ENCODE assay signal across 19 cellular contexts in the genomic region with DNA sequence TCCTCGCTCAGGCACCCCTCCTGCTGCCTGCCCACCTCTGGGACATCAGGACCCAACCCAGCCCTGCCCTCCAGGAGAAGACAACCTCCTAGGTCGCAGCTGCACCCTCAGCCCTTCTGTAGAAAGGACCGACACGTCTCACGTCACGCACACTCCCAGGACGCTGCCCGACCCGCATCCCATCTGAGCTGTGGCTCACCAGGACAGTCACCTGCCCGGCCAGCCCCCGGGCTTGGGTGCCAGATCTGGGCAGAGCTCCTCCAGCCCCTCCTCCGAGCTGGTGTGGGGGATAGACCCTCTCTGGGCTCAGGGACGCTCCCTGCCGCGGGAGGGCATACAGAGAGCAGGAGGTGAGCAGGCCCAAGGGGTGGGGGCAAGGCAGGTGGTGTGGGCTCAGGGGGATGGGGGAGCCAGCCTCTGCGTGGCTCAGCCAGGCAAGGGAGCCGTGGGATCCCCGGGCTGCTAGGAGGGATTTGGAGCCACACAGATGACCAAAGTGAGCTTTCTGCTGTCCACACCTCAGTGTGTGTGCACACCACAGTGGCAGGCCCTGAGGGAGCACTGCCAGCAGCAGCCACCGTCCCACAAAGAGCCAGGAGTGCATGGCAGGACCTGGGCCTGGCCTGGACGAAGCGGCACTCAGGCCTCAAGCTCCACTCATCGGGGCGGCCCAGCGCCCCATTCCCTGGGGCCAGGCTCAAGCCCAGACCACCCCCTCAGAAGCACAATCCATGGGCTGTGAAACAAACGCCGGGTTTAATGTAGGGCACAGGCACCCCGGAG. TPM values are rescaled to one million over a fixed set of nuclear protein-coding genes. Genes with fewer than 3 reads are reported as not detected.
DNase-seq lines count a peak whose midpoint lies in the region; ATAC-seq and TF ChIP-seq lines count a peak whose summit lies in the region.
"Had no signal": no experiment of that assay in that cellular context is flagged by ENCODE, and none has a peak within 500 bp of the region (broad histone marks: within the 10 kb centered on the region; RNA-seq: fewer than 3 reads in every experiment).

No MANE protein-coding gene starts in this region.

- H3K9me3 ChIP-seq in mesenchymal stem cell (ENCODE audit: control insufficient read depth, low read length) (no peaks in the 10 kb centered on the region), upper lobe of left lung (no peaks in the 10 kb centered on the region), neural progenitor cell (ENCODE audit: low read depth) (no peaks in the 10 kb centered on the region)
- H3K9me3 ChIP-seq: SJSA1, thoracic aorta had no signal

- peaks cover 20% of the 10 kb centered on the region for H3K4me1 Mint-ChIP-seq in activated naive CD8-positive, alpha-beta T cell (ENCODE audit: low read depth)
- peaks cover 15% of the 10 kb centered on the region for H3K4me1 Mint-ChIP-seq in activated naive CD8-positive, alpha-beta T cell treated with anti-CD3 and anti-CD28 coated beads, Interleukin-2, amount 50 U/mL, for 24 hours
- H3K4me1 Mint-ChIP-seq in activated T-helper 17 cell treated with anti-CD3 and anti-CD28 coated beads, Interleukin-2, amount 50 U/mL, for 72 hours: no peaks in the 10 kb centered on the region
- H3K4me1 Mint-ChIP-seq in neural progenitor cell: peaks cover 3% of the 10 kb centered on the region

- no peak overlapping the region for H3K4ac ChIP-seq in mesenchymal stem cell (ENCODE audit: low read depth in 1 of 2, low read length in 2 of 2)

- H3K36me3 Mint-ChIP-seq in activated naive CD8-positive, alpha-beta T cell: no peaks in the 10 kb centered on the region
- H3K36me3 Mint-ChIP-seq in activated naive CD8-positive, alpha-beta T cell treated with anti-CD3 and anti-CD28 coated beads, Interleukin-2, amount 50 U/mL, for 24 hours (ENCODE audit: low read depth): peaks cover 2% of the 10 kb centered on the region
- peaks cover 32% of the 10 kb centered on the region for H3K36me3 Mint-ChIP-seq in activated T-helper 17 cell treated with anti-CD3 and anti-CD28 coated beads, Interleukin-2, amount 50 U/mL, for 72 hours (ENCODE audit: low read depth)
- H3K36me3 Mint-ChIP-seq in neural progenitor cell: no peaks in the 10 kb centered on the region
- H3K36me3 Mint-ChIP-seq: natural killer cell had no signal

- H3K27me3 ChIP-seq in mesenchymal stem cell (ENCODE audit: control insufficient read depth in 1 of 2, insufficient read depth in 1 of 2, low read length in 2 of 2) (peaks cover 0 to 16% of the 10 kb centered on the region in 2 experiments), upper lobe of left lung (no peaks in the 10 kb centered on the region), neural progenitor cell (no peaks in the 10 kb centered on the region)
- H3K27me3 ChIP-seq: dorsolateral prefrontal cortex, SJSA1 had no signal

- no peak overlapping the region for H3K18ac ChIP-seq in mesenchymal stem cell (ENCODE audit: low read depth in 1 of 2, low read length in 2 of 2)

- H3K4me2 ChIP-seq in mesenchymal stem cell (ENCODE audit: low read length, poor library complexity, severe bottlenecking) (no peak overlapping the region), neural progenitor cell (no peak overlapping the region)
- H3K4me2 ChIP-seq: PC-9 had no signal

- no peak for ATAC-seq in activated naive CD8-positive, alpha-beta T cell treated with anti-CD3 and anti-CD28 coated beads, Interleukin-2, amount 50 U/mL, for 24 hours
- peak; percentile 4 for ATAC-seq in activated T-helper 17 cell treated with anti-CD3 and anti-CD28 coated beads, Interleukin-2, amount 50 U/mL, for 72 hours (replicated peaks)
- ATAC-seq in upper lobe of left lung (ENCODE audit: low FRiP score in 2 of 2): no peak

- H4K20me1 ChIP-seq in neural progenitor cell (ENCODE audit: low read depth): no peaks in the 10 kb centered on the region

- no peaks in the 10 kb centered on the region for H3K79me1 ChIP-seq in mesenchymal stem cell (replicated peaks; ENCODE audit: low read length, poor library complexity, severe bottlenecking)

- 93% methylated on average over 27 of the region's 27 CpGs for WGBS in mesenchymal stem cell
- 83 to 89% methylated on average over 15 to 25 of the region's 27 CpGs for WGBS in upper lobe of left lung, 2 donors

- no peak overlapping the region for H3K14ac ChIP-seq in mesenchymal stem cell (ENCODE audit: low read length in 2 of 2)

- H3K36me3 ChIP-seq in mesenchymal stem cell (ENCODE audit: control insufficient read depth in 1 of 2, insufficient read depth in 2 of 2, low read depth in 1 of 2, low read length in 2 of 2) (peaks cover 10 to 45% of the 10 kb centered on the region in 2 experiments), upper lobe of left lung (peaks cover 0 to 11% (median 4%) of the 10 kb centered on the region in 4 donors), neural progenitor cell (no peaks in the 10 kb centered on the region)
- H3K36me3 ChIP-seq: SJSA1, thoracic aorta had no signal

- H3K23ac ChIP-seq in mesenchymal stem cell (ENCODE audit: low read length in 2 of 2): no peak overlapping the region

- no peak overlapping the region for H2BK120ac ChIP-seq in mesenchymal stem cell (ENCODE audit: low read depth, low read length)

- no peak overlapping the region for H4K8ac ChIP-seq in mesenchymal stem cell (ENCODE audit: low read length)

- H3K9me3 Mint-ChIP-seq in activated naive CD8-positive, alpha-beta T cell (ENCODE audit: low read depth): no peaks in the 10 kb centered on the region
- H3K9me3 Mint-ChIP-seq in activated naive CD8-positive, alpha-beta T cell treated with anti-CD3 and anti-CD28 coated beads, Interleukin-2, amount 50 U/mL, for 24 hours: no peaks in the 10 kb centered on the region
- H3K9me3 Mint-ChIP-seq in activated T-helper 17 cell treated with anti-CD3 and anti-CD28 coated beads, Interleukin-2, amount 50 U/mL, for 72 hours: no peaks in the 10 kb centered on the region
- H3K9me3 Mint-ChIP-seq in neural progenitor cell: no peaks in the 10 kb centered on the region
- H3K9me3 Mint-ChIP-seq: natural killer cell had no signal

- TF ChIP-seq POLR2A in upper lobe of left lung (IDR thresholded peaks at IDR 0.05): no peak

- H3F3A ChIP-seq in neural progenitor cell (ENCODE audit: low read depth): peaks cover 2% of the 10 kb centered on the region

- H3K27ac Mint-ChIP-seq in activated naive CD8-positive, alpha-beta T cell: peak overlapping the region; percentile 22
- H3K27ac Mint-ChIP-seq in activated naive CD8-positive, alpha-beta T cell treated with anti-CD3 and anti-CD28 coated beads, Interleukin-2, amount 50 U/mL, for 24 hours: no peak overlapping the region
- peak overlapping the region; percentile 43 for H3K27ac Mint-ChIP-seq in activated T-helper 17 cell treated with anti-CD3 and anti-CD28 coated beads, Interleukin-2, amount 50 U/mL, for 72 hours
- H3K27ac Mint-ChIP-seq in neural progenitor cell: no peak overlapping the region
- H3K27ac Mint-ChIP-seq: progenitor cell of endocrine pancreas had no signal

- TF ChIP-seq CTCF in upper lobe of left lung (IDR thresholded peaks at IDR 0.05) (no peak), neural progenitor cell (IDR thresholded peaks at IDR 0.05) (no peak)

- H3K79me2 ChIP-seq in neural progenitor cell (ENCODE audit: low read depth): no peaks in the 10 kb centered on the region

- no peak overlapping the region for H2BK15ac ChIP-seq in mesenchymal stem cell (ENCODE audit: low read depth, poor library complexity, severe bottlenecking)

- H3K27ac ChIP-seq in mesenchymal stem cell (ENCODE audit: low read length, poor library complexity, severe bottlenecking) (no peak overlapping the region), upper lobe of left lung (peak overlapping the region in 3 of 4 donors; percentile 26 to 61 (median 57)), neural progenitor cell (no peak overlapping the region)
- H3K27ac ChIP-seq: PC-9, SJSA1, thoracic aorta had no signal

- no peak overlapping the region for H2BK12ac ChIP-seq in mesenchymal stem cell (ENCODE audit: low read length in 2 of 2)

- peaks cover 5% of the 10 kb centered on the region for H3K4me1 ChIP-seq in mesenchymal stem cell (ENCODE audit: control insufficient read depth, insufficient read depth, low read depth, low read length)
- H3K4me1 ChIP-seq in upper lobe of left lung: peaks cover 47 to 83% (median 66%) of the 10 kb centered on the region in 4 donors
- peaks cover 4% of the 10 kb centered on the region for H3K4me1 ChIP-seq in neural progenitor cell
- H3K4me1 ChIP-seq: SJSA1 had no signal

- H4K91ac ChIP-seq in mesenchymal stem cell (ENCODE audit: low read length): peak overlapping the region; percentile 5

- TF ChIP-seq EP300 in upper lobe of left lung (IDR thresholded peaks at IDR 0.05): no peak

- H3K4me3 ChIP-seq in mesenchymal stem cell (ENCODE audit: insufficient read depth in 1 of 2, low read depth in 1 of 2, low read length in 2 of 2): no peak overlapping the region
- no peak overlapping the region for H3K4me3 ChIP-seq in upper lobe of left lung
- H3K4me3 ChIP-seq in neural progenitor cell: no peak overlapping the region
- H3K4me3 ChIP-seq: dorsolateral prefrontal cortex, PC-9, SJSA1, skin epidermis, thoracic aorta had no signal

- H3K4me3 Mint-ChIP-seq in activated naive CD8-positive, alpha-beta T cell: no peak overlapping the region
- no peak overlapping the region for H3K4me3 Mint-ChIP-seq in activated naive CD8-positive, alpha-beta T cell treated with anti-CD3 and anti-CD28 coated beads, Interleukin-2, amount 50 U/mL, for 24 hours
- peak overlapping the region; percentile 37 for H3K4me3 Mint-ChIP-seq in activated T-helper 17 cell treated with anti-CD3 and anti-CD28 coated beads, Interleukin-2, amount 50 U/mL, for 72 hours
- H3K4me3 Mint-ChIP-seq in neural progenitor cell: no peak overlapping the region
- H3K4me3 Mint-ChIP-seq: natural killer cell had no signal

- DNase-seq in activated naive CD8-positive, alpha-beta T cell treated with anti-CD3 and anti-CD28 coated beads, Interleukin-2, amount 50 U/mL, for 24 hours: no peak
- DNase-seq in mesenchymal stem cell: no peak
- no peak for DNase-seq in upper lobe of left lung
- DNase-seq in stimulated activated CD4-positive, alpha-beta T cell treated with anti-CD3 and anti-CD28 coated beads, Interleukin-2, amount 100 ng/mL, for 48 hours: no peak
- no peak for DNase-seq in iPS-NIHi11 (ENCODE audit: low spot score)
- DNase-seq in neural progenitor cell (ENCODE audit: low spot score): no peak
- DNase-seq: activated CD4-positive, CD25-positive, alpha-beta regulatory T cell treated with anti-CD3 and anti-CD28 coated beads, Interleukin-2, amount 50 U/mL, for 72 hours; dorsolateral prefrontal cortex; natural killer cell; NCI-H1694; PC-9; stimulated activated CD8-positive, alpha-beta memory T cell treated with anti-CD3 and anti-CD28 coated beads, Interleukin-4, amount 100 ng/mL, for 48 hours had no signal

- no peak overlapping the region for H2BK5ac ChIP-seq in mesenchymal stem cell (ENCODE audit: low read depth, low read length, poor library complexity, severe bottlenecking)

- no peak overlapping the region for H3K9ac ChIP-seq in mesenchymal stem cell (ENCODE audit: low read length)
- no peak overlapping the region for H3K9ac ChIP-seq in neural progenitor cell

- no peaks in the 10 kb centered on the region for H3K27me3 Mint-ChIP-seq in activated naive CD8-positive, alpha-beta T cell
- peaks cover 2% of the 10 kb centered on the region for H3K27me3 Mint-ChIP-seq in activated naive CD8-positive, alpha-beta T cell treated with anti-CD3 and anti-CD28 coated beads, Interleukin-2, amount 50 U/mL, for 24 hours
- H3K27me3 Mint-ChIP-seq in activated T-helper 17 cell treated with anti-CD3 and anti-CD28 coated beads, Interleukin-2, amount 50 U/mL, for 72 hours: no peaks in the 10 kb centered on the region
- H3K27me3 Mint-ChIP-seq in neural progenitor cell (ENCODE audit: insufficient read depth, low read depth): peaks cover 4% of the 10 kb centered on the region
- H3K27me3 Mint-ChIP-seq: progenitor cell of endocrine pancreas had no signal

- H2AK5ac ChIP-seq in mesenchymal stem cell (ENCODE audit: low read length, severe bottlenecking): no peak overlapping the region

- H2AFZ ChIP-seq in mesenchymal stem cell (ENCODE audit: low read depth, low read length) (no peak overlapping the region), neural progenitor cell (replicated peaks) (no peak overlapping the region)
- H2AFZ ChIP-seq: PC-9 had no signal

RNA-seq across cellular contexts. Expression of gene DEGS2, which starts 13.6 kb away (rescaled TPM):
- total RNA-seq in activated T-helper 17 cell treated with anti-CD3 and anti-CD28 coated beads, Interleukin-2, amount 50 U/mL, for 72 hours: 1 to 10 TPM in 1 of 2 donors, under 1 TPM in 1; 0.30 to 8.3 TPM
- not detected for polyA plus RNA-seq in mesenchymal stem cell (2013, experiment 1 of 2)
- not detected for polyA plus RNA-seq in mesenchymal stem cell (2013, experiment 2 of 2)
- total RNA-seq in upper lobe of left lung: 10 to 100 TPM in 1 of 6 donors, 1 to 10 TPM in 5; 2.0 to 19.9 (median 5.4) TPM
- total RNA-seq in neural progenitor cell (ENCODE audit: low replicate concordance): 0.25 TPM in 1 of 2 replicates, not detected in the other
- total RNA-seq: left ventricle myocardium superior, SJSA1 had no signal

Comparison
In these comparisons a context has a peak if more than half of its experiments do, and no peak if none do; other contexts are left out.
1. H3K27ac Mint-ChIP-seq: peak in activated naive CD8-positive, alpha-beta T cell (single experiment) and activated T-helper 17 cell treated with anti-CD3 and anti-CD28 coated beads, Interleukin-2, amount 50 U/mL, for 72 hours (single experiment); none in activated naive CD8-positive, alpha-beta T cell treated with anti-CD3 and anti-CD28 coated beads, Interleukin-2, amount 50 U/mL, for 24 hours (single experiment) and neural progenitor cell (single experiment).
2. H3K27ac ChIP-seq: peak in upper lobe of left lung (3 of 4); none in mesenchymal stem cell (single experiment) and neural progenitor cell (single experiment).